ENCODE assay signal across 1 cellular context in genomic region chr22:23237201-23237798, GRCh38.
TF ChIP-seq lines count a peak whose summit lies in the region.

No MANE protein-coding gene starts in this region.

TF ChIP-seq in GM12878, 131 proteins besides CTCF, POLR2A, EP300 and RAD21 (continued from another document):
- TF ChIP-seq RELB (IDR thresholded peaks at IDR 0.05; ENCODE audit: low read depth), result no peak
- TF ChIP-seq HDAC6 (IDR thresholded peaks at IDR 0.05; ENCODE audit: unreplicated experiment), result no peak
- TF ChIP-seq E2F8 (IDR thresholded peaks at IDR 0.05; ENCODE audit: low read depth, partially characterized antibody), result no peak
- TF ChIP-seq NRF1 (conservative IDR thresholded peaks at IDR 0.05; ENCODE audit: low read depth, low read length), result no peak
- peak; percentile 62 for TF ChIP-seq EED (IDR thresholded peaks at IDR 0.05; ENCODE audit: low read depth)
- no peak for TF ChIP-seq HDGF (IDR thresholded peaks at IDR 0.05)
- TF ChIP-seq SIN3A (IDR thresholded peaks at IDR 0.05; ENCODE audit: low read depth, low read length), result no peak
